19 cellular contexts compared by ENCODE assay signal in genomic region chr6:56664007-56664406, GRCh38. TPM values are rescaled to one million over a fixed set of nuclear protein-coding genes. Genes with fewer than 3 reads are reported as not detected.
DNase-seq lines count a peak whose midpoint lies in the region; ATAC-seq and TF ChIP-seq lines count a peak whose summit lies in the region.
"Had no signal": no experiment of that assay in that cellular context is flagged by ENCODE, and none has a peak within 500 bp of the region (broad histone marks: within the 10 kb centered on the region; RNA-seq: fewer than 3 reads in every experiment).

No MANE protein-coding gene starts in this region.

- peaks cover 77% of the 10 kb centered on the region for H3K79me2 ChIP-seq in SK-N-SH (ENCODE audit: insufficient read depth)
- H3K79me2 ChIP-seq: parathyroid adenoma had no signal

- no peak for DNase-seq in SK-N-SH
- DNase-seq in left lobe of liver (ENCODE audit: low spot score): no peak
- no peak for DNase-seq in stomach
- no peak for DNase-seq in aorta
- no peak for DNase-seq in AG20443 (ENCODE audit: low spot score)
- DNase-seq: activated CD4-positive, alpha-beta T cell treated with anti-CD3 and anti-CD28 coated beads for 36 hours; activated CD8-positive, alpha-beta memory T cell treated with anti-CD3 and anti-CD28 coated beads, Interleukin-2, amount 50 U/mL, for 4 hours; activated effector memory CD4-positive, alpha-beta T cell treated with anti-CD3 and anti-CD28 coated beads, Interleukin-2, amount 50 U/mL, for 16 hours; MG63; naive thymus-derived CD4-positive, alpha-beta T cell; NCI-H446; trophoblast cell had no signal

- intact Hi-C loops in stomach (cut with DNase I; ENCODE audit: low total_unique reads) (no loop called here), aorta (cut with DNase I) (no loop called here)

- H3K4me3 ChIP-seq in SK-N-SH (ENCODE audit: low read depth in 2 of 2, low read length in 1 of 2) (no peak overlapping the region), stomach (no peak overlapping the region), aorta (ENCODE audit: low read length in 2 of 2) (no peak overlapping the region)
- H3K4me3 ChIP-seq: lung, MG63, SJSA1 had no signal

- no peak overlapping the region for H3K4me2 ChIP-seq in SK-N-SH

- H3K9ac ChIP-seq in SK-N-SH: no peak overlapping the region
- H3K9ac ChIP-seq: parathyroid adenoma had no signal

- CTCF ChIA-PET in SK-N-SH (lab: Yijun Ruan, JAX): interaction anchor here (0.8 to 1.7 kb wide), 2 partner anchors 35 to 240 kb away, joined by 3 to 6 read pairs; no protein-coding TSS in a partner anchor

- peaks cover 8 to 17% of the 10 kb centered on the region in 2 experiments; a peak in 3 of 4 replicates for H3K4me1 ChIP-seq in SK-N-SH (ENCODE audit: control insufficient read depth in 1 of 2, insufficient read depth in 2 of 2, low read depth in 1 of 2, low read length in 1 of 2)
- peaks cover 0 to 30% (median 10%) of the 10 kb centered on the region in 4 donors for H3K4me1 ChIP-seq in stomach
- peaks cover 0 to 4% of the 10 kb centered on the region in 2 donors for H3K4me1 ChIP-seq in aorta (ENCODE audit: control insufficient read depth in 1 of 2, insufficient read depth in 2 of 2, low read length in 2 of 2)
- H3K4me1 ChIP-seq: parathyroid adenoma had no signal

- POLR2A ChIA-PET in SK-N-SH (lab: Yijun Ruan, JAX): no interaction called here

- peaks cover 4% of the 10 kb centered on the region; the same call in 1 of the 2 replicates for H4K20me1 ChIP-seq in SK-N-SH (ENCODE audit: insufficient read depth)

- TF ChIP-seq EP300 in SK-N-SH (IDR thresholded peaks at IDR 0.05; ENCODE audit: borderline replicate concordance in 1 of 2, low read depth in 1 of 2, low read length in 1 of 2): no peak
- TF ChIP-seq EP300 in stomach (IDR thresholded peaks at IDR 0.05): no peak

- peaks cover 3 to 37% of the 10 kb centered on the region in 2 experiments for H3K36me3 ChIP-seq in SK-N-SH (replicated peaks in 1 of 2; ENCODE audit: control insufficient read depth in 1 of 2, insufficient read depth in 2 of 2, low read length in 1 of 2)
- H3K36me3 ChIP-seq in stomach: no peaks in the 10 kb centered on the region
- H3K36me3 ChIP-seq in aorta (ENCODE audit: control insufficient read depth in 1 of 2, insufficient read depth in 2 of 2, low read length in 1 of 2): no peaks in the 10 kb centered on the region
- H3K36me3 ChIP-seq: MG63, SJSA1 had no signal

- no peak for TF ChIP-seq POLR2A in stomach (IDR thresholded peaks at IDR 0.05)

- peaks cover 3% of the 10 kb centered on the region for H3F3A ChIP-seq in SK-N-SH (replicated peaks; ENCODE audit: insufficient read depth)

- WGBS in SK-N-SH (ENCODE audit: low lambda C conversion rate): 90% methylated on average over 1 of the region's 1 CpG
- 34 to 65% (median 46%) methylated on average over 1 of the region's 1 CpG for WGBS in stomach, 5 donors
- 66 to 71% methylated on average over 1 of the region's 1 CpG for WGBS in aorta, 2 donors

- peak; percentile 50; the same call in 2 of the 3 replicates for ATAC-seq in SK-N-SH treated with all-trans-retinoic acid at 6 μM for 48 hours
- peak; percentile 79 for ATAC-seq in left lobe of liver
- ATAC-seq in GM21825 (IDR thresholded peaks at IDR 0.05; ENCODE audit: unreplicated experiment): no peak
- no peak for ATAC-seq in aorta (ENCODE audit: low FRiP score)
- ATAC-seq: activated CD4-positive, alpha-beta T cell treated with anti-CD3 and anti-CD28 coated beads for 36 hours; naive thymus-derived CD4-positive, alpha-beta T cell had no signal

- no peak for TF ChIP-seq CTCF in SK-N-SH (IDR thresholded peaks at IDR 0.05)
- no peak for TF ChIP-seq CTCF in stomach (IDR thresholded peaks at IDR 0.05)

- no peak overlapping the region for H2AFZ ChIP-seq in SK-N-SH (ENCODE audit: low read depth)
- H2AFZ ChIP-seq: parathyroid adenoma had no signal

- no peak for TF ChIP-seq RAD21 in SK-N-SH (IDR thresholded peaks at IDR 0.05; ENCODE audit: low read length)

- peak overlapping the region in 1 of 2 experiments; percentile 19; a peak in 1 of 4 replicates for H3K27ac ChIP-seq in SK-N-SH (ENCODE audit: low read depth in 2 of 2, low read length in 1 of 2)
- peak overlapping the region; percentile 32 for H3K27ac ChIP-seq in cingulate gyrus (ENCODE audit: low read depth, low read length)
- H3K27ac ChIP-seq in stomach: no peak overlapping the region
- H3K27ac ChIP-seq in aorta (ENCODE audit: low read depth in 1 of 2, low read length in 2 of 2): no peak overlapping the region
- H3K27ac ChIP-seq: C4-2B, parathyroid adenoma, SJSA1 had no signal

- H3K9me2 ChIP-seq in SK-N-SH: no peaks in the 10 kb centered on the region

- no peaks in the 10 kb centered on the region for H3K9me3 ChIP-seq in SK-N-SH
- no peaks in the 10 kb centered on the region for H3K9me3 ChIP-seq in stomach
- no peaks in the 10 kb centered on the region for H3K9me3 ChIP-seq in aorta (ENCODE audit: control insufficient read depth, low read length)
- H3K9me3 ChIP-seq: MG63, SJSA1 had no signal

- H3K27me3 ChIP-seq in SK-N-SH (ENCODE audit: insufficient read depth) (no peaks in the 10 kb centered on the region), stomach (no peaks in the 10 kb centered on the region), aorta (ENCODE audit: control insufficient read depth in 1 of 2, insufficient read depth in 2 of 2, low read length in 1 of 2) (no peaks in the 10 kb centered on the region)
- H3K27me3 ChIP-seq: MG63, SJSA1 had no signal

TF ChIP-seq in SK-N-SH treated with all-trans-retinoic acid at 6 μM for 48 hours, 23 proteins besides CTCF, POLR2A, EP300 and RAD21:
- TF ChIP-seq RARB (CRISPR knock-in tag; IDR thresholded peaks at IDR 0.05) (no peak), PPARA (CRISPR knock-in tag; IDR thresholded peaks at IDR 0.05; ENCODE audit: borderline replicate concordance) (no peak), TCF4 (CRISPR knock-in tag; IDR thresholded peaks at IDR 0.05; ENCODE audit: borderline replicate concordance) (no peak), BACH2 (CRISPR knock-in tag; IDR thresholded peaks at IDR 0.05; ENCODE audit: borderline replicate concordance) (no peak)

TF ChIP-seq in SK-N-SH, 30 proteins besides CTCF, POLR2A, EP300 and RAD21:
- TF ChIP-seq PBX3 (IDR thresholded peaks at IDR 0.05) (no peak), RCOR1 (IDR thresholded peaks at IDR 0.05; ENCODE audit: low read length) (no peak), CHD2 (IDR thresholded peaks at IDR 0.05; ENCODE audit: low read length, partially characterized antibody) (no peak), NRF1 (IDR thresholded peaks at IDR 0.05; ENCODE audit: low read depth, low read length) (no peak), RXRA (IDR thresholded peaks at IDR 0.05; ENCODE audit: borderline replicate concordance, low read depth) (no peak), MAX (IDR thresholded peaks at IDR 0.05; ENCODE audit: low read depth) (no peak), FOSL2 (IDR thresholded peaks at IDR 0.05; ENCODE audit: borderline replicate concordance, low read depth) (no peak), FOXJ3 (CRISPR knock-in tag; IDR thresholded peaks at IDR 0.05) (no peak), TAF1 (IDR thresholded peaks at IDR 0.05; ENCODE audit: borderline replicate concordance, low read depth, low read length) (no peak), ELF1 (IDR thresholded peaks at IDR 0.05) (no peak), IRF3 (IDR thresholded peaks at IDR 0.05; ENCODE audit: low read depth, low read length) (no peak), SMC3 (IDR thresholded peaks at IDR 0.05; ENCODE audit: low read depth, low read length) (no peak), GATA2 (CRISPR knock-in tag; IDR thresholded peaks at IDR 0.05) (no peak), SIN3A (IDR thresholded peaks at IDR 0.05; ENCODE audit: borderline replicate concordance, low read depth, low read length) (no peak), POLR2AphosphoS5 (IDR thresholded peaks at IDR 0.05; ENCODE audit: low read depth, low read length) (no peak)

RNA-seq across cellular contexts. Expression of gene DST, which starts 21.3 kb away (rescaled TPM):
- polyA plus RNA-seq in SK-N-SH (2012; rRNA removed): 64.3 and 64.5 TPM in 2 replicates
- 52.4 and 54.5 TPM in 2 replicates for polyA plus RNA-seq in SK-N-SH (2012; cell fraction: cytosol; rRNA removed)
- 282 and 332 TPM in 2 replicates for polyA plus RNA-seq in SK-N-SH (2012; cell fraction: nucleus; rRNA removed)
- total RNA-seq in left lobe of liver: 86.5 TPM
- 100 to 1,000 TPM; 153 to 623 (median 322) TPM for total RNA-seq in stomach
- 10 to 100 TPM; 16.3 to 68.6 (median 25.3) TPM for polyA plus RNA-seq in stomach
- 100 to 1,000 TPM; 485 to 578 TPM for total RNA-seq in aorta
- polyA plus RNA-seq in aorta: 100 to 1,000 TPM in 1 of 2 donors, 10 to 100 TPM in 1; 47.2 to 258 TPM

Comparison
In these comparisons a context has a peak if more than half of its experiments do, and no peak if none do; other contexts are left out.
1. ATAC-seq: peak in SK-N-SH treated with all-trans-retinoic acid at 6 μM for 48 hours (single experiment) and left lobe of liver (single experiment); none in GM21825 (single experiment) and aorta (single experiment).